Comparison of ENCODE assay signal across 10 cellular contexts in the genomic region with DNA sequence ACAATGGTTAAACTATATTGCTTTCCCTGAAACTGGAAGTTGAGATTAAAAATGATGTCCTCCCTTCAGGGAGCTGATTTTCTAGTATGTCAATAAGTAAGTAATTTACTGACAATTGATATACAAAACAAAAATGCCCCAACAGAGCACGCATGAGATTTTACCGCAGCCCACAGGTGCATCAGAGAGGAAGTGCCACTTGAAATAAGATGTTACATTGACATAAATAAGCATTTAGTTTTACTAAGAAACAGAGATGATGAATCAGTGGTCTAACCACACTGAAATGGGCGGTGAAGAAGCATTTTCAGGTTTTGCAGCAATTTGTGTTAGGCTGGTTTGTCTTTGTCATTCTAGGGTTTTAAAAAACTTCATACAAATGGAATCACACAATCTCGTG. TPM values are rescaled to one million over a fixed set of nuclear protein-coding genes. Genes with fewer than 3 reads are reported as not detected.
DNase-seq lines count a peak whose midpoint lies in the region; TF ChIP-seq lines count a peak whose summit lies in the region.
"Had no signal": no experiment of that assay in that cellular context is flagged by ENCODE, and none has a peak within 500 bp of the region (broad histone marks: within the 10 kb centered on the region; RNA-seq: fewer than 3 reads in every experiment).

No MANE protein-coding gene starts in this region.

- TF ChIP-seq CTCF in HL-60 (IDR thresholded peaks at IDR 0.05; ENCODE audit: insufficient read depth, low read length), result no peak
- TF ChIP-seq CTCF in neural progenitor cell (IDR thresholded peaks at IDR 0.05), result no peak

- peak overlapping the region; percentile 95 for H3K27ac Mint-ChIP-seq in activated T-cell treated with anti-CD3 and anti-CD28 coated beads, Interleukin-2, amount 50 U/mL, for 24 hours
- no peak overlapping the region for H3K27ac Mint-ChIP-seq in neural progenitor cell

- H3K79me2 ChIP-seq in neural progenitor cell (ENCODE audit: low read depth), result no peaks in the 10 kb centered on the region

- H3K27me3 Mint-ChIP-seq in activated T-cell treated with anti-CD3 and anti-CD28 coated beads, Interleukin-2, amount 50 U/mL, for 24 hours, result no peaks in the 10 kb centered on the region
- H3K27me3 Mint-ChIP-seq in neural progenitor cell (ENCODE audit: insufficient read depth, low read depth), result peaks cover 4% of the 10 kb centered on the region

- H3K9me3 ChIP-seq in neural progenitor cell (ENCODE audit: low read depth), result no peaks in the 10 kb centered on the region
- H3K9me3 ChIP-seq: thoracic aorta had no signal

- H3F3A ChIP-seq in neural progenitor cell (ENCODE audit: low read depth), result no peaks in the 10 kb centered on the region

- H3K4me2 ChIP-seq in neural progenitor cell, result no peak overlapping the region

- H3K4me1 Mint-ChIP-seq in activated T-cell treated with anti-CD3 and anti-CD28 coated beads, Interleukin-2, amount 50 U/mL, for 24 hours (ENCODE audit: low read depth), result peaks cover 72% of the 10 kb centered on the region
- no peaks in the 10 kb centered on the region for H3K4me1 Mint-ChIP-seq in neural progenitor cell

- H3K4me3 ChIP-seq in HL-60 (replicated peaks; ENCODE audit: insufficient read depth, low read length) (no peak overlapping the region), neural progenitor cell (no peak overlapping the region)
- H3K4me3 ChIP-seq: thoracic aorta had no signal

- peak; percentile 20 for DNase-seq in NK-92 treated with Interleukin-12 subunit alpha and Interleukin-12 subunit beta, amount 100 ng/mL, for 24 hours (lab: John Stamatoyannopoulos, UW)
- DNase-seq in NK-92 (lab: John Stamatoyannopoulos, UW; ENCODE audit: unreplicated experiment) (no peak), HL-60 (ENCODE audit: low read depth in 1 of 2, low spot score in 1 of 2) (peak in 1 of 2 experiments; percentile 52), neural progenitor cell (ENCODE audit: low spot score) (no peak), posterior vena cava (ENCODE audit: low spot score) (no peak), NCI-H2029 treated with DMSO at 0.1 percent for 48 hours (lab: John Stamatoyannopoulos, UW) (no peak)
- peak; percentile 60 for DNase-seq in activated T-cell treated with anti-CD3 and anti-CD28 coated beads, Interleukin-2, amount 50 U/mL, for 24 hours
- DNase-seq in stimulated activated CD8-positive, alpha-beta memory T cell treated with anti-CD3 and anti-CD28 coated beads, Interleukin-4, amount 100 ng/mL, for 48 hours, result peak; percentile 74

- H3K27me3 ChIP-seq in HL-60 (ENCODE audit: insufficient read depth, poor library complexity, severe bottlenecking), result no peaks in the 10 kb centered on the region
- no peaks in the 10 kb centered on the region for H3K27me3 ChIP-seq in neural progenitor cell

- H3K27ac ChIP-seq in HL-60 (replicated peaks) (peak overlapping the region; percentile 1), neural progenitor cell (no peak overlapping the region)
- H3K27ac ChIP-seq: 22Rv1, thoracic aorta had no signal

- H3K9ac ChIP-seq in neural progenitor cell, result no peak overlapping the region

- H3K4me1 ChIP-seq in neural progenitor cell, result no peaks in the 10 kb centered on the region

- H2AFZ ChIP-seq in neural progenitor cell (replicated peaks), result no peak overlapping the region

- peaks cover 4% of the 10 kb centered on the region for H3K9me3 Mint-ChIP-seq in activated T-cell treated with anti-CD3 and anti-CD28 coated beads, Interleukin-2, amount 50 U/mL, for 24 hours
- H3K9me3 Mint-ChIP-seq in neural progenitor cell, result peaks cover 2% of the 10 kb centered on the region

- no peaks in the 10 kb centered on the region for H4K20me1 ChIP-seq in neural progenitor cell (ENCODE audit: low read depth)

- intact Hi-C loops in posterior vena cava (cut with DNase I), result no loop called here

- H3K36me3 Mint-ChIP-seq in activated T-cell treated with anti-CD3 and anti-CD28 coated beads, Interleukin-2, amount 50 U/mL, for 24 hours (ENCODE audit: low read depth), result peaks cover 11% of the 10 kb centered on the region
- H3K36me3 Mint-ChIP-seq in neural progenitor cell, result no peaks in the 10 kb centered on the region

- H3K4me3 Mint-ChIP-seq in activated T-cell treated with anti-CD3 and anti-CD28 coated beads, Interleukin-2, amount 50 U/mL, for 24 hours, result peak overlapping the region; percentile 60
- no peak overlapping the region for H3K4me3 Mint-ChIP-seq in neural progenitor cell

- H3K36me3 ChIP-seq in neural progenitor cell, result no peaks in the 10 kb centered on the region
- H3K36me3 ChIP-seq: thoracic aorta had no signal

RNA-seq across cellular contexts. Expression of a gene that starts 8.8 kb away (rescaled TPM):
- total RNA-seq in neural progenitor cell (ENCODE audit: low replicate concordance) (not detected in 2 replicates), posterior vena cava (1 to 10 TPM in 1 of 2 donors, not detected in 1; 1.9 TPM)

RNA-seq across cellular contexts. Expression of a gene that starts 19.0 kb away (rescaled TPM):
- not detected in 2 replicates for total RNA-seq in neural progenitor cell (ENCODE audit: low replicate concordance)
- 1 to 10 TPM; 5.0 to 5.1 TPM for total RNA-seq in posterior vena cava

Comparison
In these comparisons a context has a peak if more than half of its experiments do, and no peak if none do; other contexts are left out.
1. DNase-seq: peak in NK-92 treated with Interleukin-12 subunit alpha and Interleukin-12 subunit beta, amount 100 ng/mL, for 24 hours (single experiment), activated T-cell treated with anti-CD3 and anti-CD28 coated beads, Interleukin-2, amount 50 U/mL, for 24 hours (single experiment) and stimulated activated CD8-positive, alpha-beta memory T cell treated with anti-CD3 and anti-CD28 coated beads, Interleukin-4, amount 100 ng/mL, for 48 hours (single experiment); none in NK-92 (single experiment), neural progenitor cell (single experiment), posterior vena cava (single experiment) and NCI-H2029 treated with DMSO at 0.1 percent for 48 hours (single experiment).